In the genomic region with DNA sequence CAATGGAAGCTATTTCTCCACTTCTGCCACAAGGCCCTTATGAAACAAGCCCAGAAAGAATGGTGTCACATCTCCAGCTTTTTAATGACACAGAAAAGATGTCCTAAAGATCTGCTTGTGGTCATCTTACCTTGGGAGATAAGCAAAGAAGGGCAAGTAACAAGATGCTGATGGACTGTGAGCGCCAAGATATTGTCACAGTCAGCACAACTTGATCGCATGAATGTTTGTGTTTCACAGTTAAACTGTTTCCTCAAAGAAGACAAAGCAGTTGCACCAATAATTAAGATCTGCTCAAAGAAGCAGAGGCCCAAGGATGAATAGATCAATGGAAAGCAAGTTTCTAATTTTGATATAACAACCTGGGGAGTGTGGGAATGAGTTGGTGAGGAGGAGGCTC, we compare ENCODE assay signal across 2 cellular contexts.
TF ChIP-seq lines count a peak whose summit lies in the region.

No MANE protein-coding gene starts in this region.

TF ChIP-seq in HepG2, 621 proteins besides CTCF, POLR2A, EP300 and RAD21:
- TF ChIP-seq ZNF44 (CRISPR knock-in tag; IDR thresholded peaks at IDR 0.05) (no peak), MAFF (IDR thresholded peaks at IDR 0.05; ENCODE audit: low read depth, low read length) (peak; percentile 54; the same call in 1 of the 2 replicates), AGO1 (IDR thresholded peaks at IDR 0.05; ENCODE audit: low read depth, low read length, poor library complexity, severe bottlenecking) (no peak), MAFK (conservative IDR thresholded peaks at IDR 0.05 in 1 of 2, IDR thresholded peaks at IDR 0.05 in 1 of 2; ENCODE audit: low read length in 2 of 2) (peak; percentile 70 to 79), ZNF614 (CRISPR knock-in tag; IDR thresholded peaks at IDR 0.05; ENCODE audit: borderline replicate concordance) (peak; percentile 69; the same call in 1 of the 2 replicates), ZNF33A (CRISPR knock-in tag; IDR thresholded peaks at IDR 0.05; ENCODE audit: borderline replicate concordance) (no peak)
- TF ChIP-seq, protein P1, sequence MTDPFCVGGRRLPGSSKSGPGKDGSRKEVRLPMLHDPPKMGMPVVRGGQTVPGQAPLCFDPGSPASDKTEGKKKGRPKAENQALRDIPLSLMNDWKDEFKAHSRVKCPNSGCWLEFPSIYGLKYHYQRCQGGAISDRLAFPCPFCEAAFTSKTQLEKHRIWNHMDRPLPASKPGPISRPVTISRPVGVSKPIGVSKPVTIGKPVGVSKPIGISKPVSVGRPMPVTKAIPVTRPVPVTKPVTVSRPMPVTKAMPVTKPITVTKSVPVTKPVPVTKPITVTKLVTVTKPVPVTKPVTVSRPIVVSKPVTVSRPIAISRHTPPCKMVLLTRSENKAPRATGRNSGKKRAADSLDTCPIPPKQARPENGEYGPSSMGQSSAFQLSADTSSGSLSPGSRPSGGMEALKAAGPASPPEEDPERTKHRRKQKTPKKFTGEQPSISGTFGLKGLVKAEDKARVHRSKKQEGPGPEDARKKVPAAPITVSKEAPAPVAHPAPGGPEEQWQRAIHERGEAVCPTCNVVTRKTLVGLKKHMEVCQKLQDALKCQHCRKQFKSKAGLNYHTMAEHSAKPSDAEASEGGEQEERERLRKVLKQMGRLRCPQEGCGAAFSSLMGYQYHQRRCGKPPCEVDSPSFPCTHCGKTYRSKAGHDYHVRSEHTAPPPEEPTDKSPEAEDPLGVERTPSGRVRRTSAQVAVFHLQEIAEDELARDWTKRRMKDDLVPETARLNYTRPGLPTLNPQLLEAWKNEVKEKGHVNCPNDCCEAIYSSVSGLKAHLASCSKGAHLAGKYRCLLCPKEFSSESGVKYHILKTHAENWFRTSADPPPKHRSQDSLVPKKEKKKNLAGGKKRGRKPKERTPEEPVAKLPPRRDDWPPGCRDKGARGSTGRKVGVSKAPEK (CRISPR knock-in tag; IDR thresholded peaks at IDR 0.05; ENCODE audit: borderline replicate concordance) = no peak

TF ChIP-seq in K562, 482 proteins besides CTCF, POLR2A, EP300 and RAD21:
- TF ChIP-seq, protein P2, sequence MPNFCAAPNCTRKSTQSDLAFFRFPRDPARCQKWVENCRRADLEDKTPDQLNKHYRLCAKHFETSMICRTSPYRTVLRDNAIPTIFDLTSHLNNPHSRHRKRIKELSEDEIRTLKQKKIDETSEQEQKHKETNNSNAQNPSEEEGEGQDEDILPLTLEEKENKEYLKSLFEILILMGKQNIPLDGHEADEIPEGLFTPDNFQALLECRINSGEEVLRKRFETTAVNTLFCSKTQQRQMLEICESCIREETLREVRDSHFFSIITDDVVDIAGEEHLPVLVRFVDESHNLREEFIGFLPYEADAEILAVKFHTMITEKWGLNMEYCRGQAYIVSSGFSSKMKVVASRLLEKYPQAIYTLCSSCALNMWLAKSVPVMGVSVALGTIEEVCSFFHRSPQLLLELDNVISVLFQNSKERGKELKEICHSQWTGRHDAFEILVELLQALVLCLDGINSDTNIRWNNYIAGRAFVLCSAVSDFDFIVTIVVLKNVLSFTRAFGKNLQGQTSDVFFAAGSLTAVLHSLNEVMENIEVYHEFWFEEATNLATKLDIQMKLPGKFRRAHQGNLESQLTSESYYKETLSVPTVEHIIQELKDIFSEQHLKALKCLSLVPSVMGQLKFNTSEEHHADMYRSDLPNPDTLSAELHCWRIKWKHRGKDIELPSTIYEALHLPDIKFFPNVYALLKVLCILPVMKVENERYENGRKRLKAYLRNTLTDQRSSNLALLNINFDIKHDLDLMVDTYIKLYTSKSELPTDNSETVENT (CRISPR knock-in tag; IDR thresholded peaks at IDR 0.05) = no peak
- TF ChIP-seq RAD51 (IDR thresholded peaks at IDR 0.05; ENCODE audit: borderline replicate concordance, low read depth) (no peak), TEAD2 (tag; IDR thresholded peaks at IDR 0.05) (no peak), MAFK (IDR thresholded peaks at IDR 0.05; ENCODE audit: low read length) (peak; percentile 39; the same call in 1 of the 2 replicates), MAFF (IDR thresholded peaks at IDR 0.05; ENCODE audit: low read length) (peak; percentile 66), FOXM1 (IDR thresholded peaks at IDR 0.05; ENCODE audit: low read depth) (no peak), FOXM1 (CRISPR knock-in tag; IDR thresholded peaks at IDR 0.05; ENCODE audit: low read depth) (no peak), MAFG (tag; conservative IDR thresholded peaks at IDR 0.05) (peak; percentile 59), DPF2 (IDR thresholded peaks at IDR 0.05) (no peak), ZNF316 (IDR thresholded peaks at IDR 0.05) (peak; percentile 91), ETV6 (IDR thresholded peaks at IDR 0.05; ENCODE audit: borderline replicate concordance in 1 of 2, low read depth in 2 of 2, low read length in 1 of 2) (no peak), ETV6 (CRISPR knock-in tag; IDR thresholded peaks at IDR 0.05; ENCODE audit: borderline replicate concordance) (no peak), ARID2 (IDR thresholded peaks at IDR 0.05) (no peak), MYC (IDR thresholded peaks at IDR 0.05; ENCODE audit: low read depth, low read length) (no peak), MYC (CRISPR knock-in tag; IDR thresholded peaks at IDR 0.05; ENCODE audit: borderline replicate concordance, low read depth) (no peak), HDGF (IDR thresholded peaks at IDR 0.05) (no peak), C11orf30 (IDR thresholded peaks at IDR 0.05; ENCODE audit: low read depth) (peak; percentile 73)
TF ChIP-seq in K562: peak in this region for 5.
